Comparison of ENCODE assay signal across 1 cellular context in the genomic region with DNA sequence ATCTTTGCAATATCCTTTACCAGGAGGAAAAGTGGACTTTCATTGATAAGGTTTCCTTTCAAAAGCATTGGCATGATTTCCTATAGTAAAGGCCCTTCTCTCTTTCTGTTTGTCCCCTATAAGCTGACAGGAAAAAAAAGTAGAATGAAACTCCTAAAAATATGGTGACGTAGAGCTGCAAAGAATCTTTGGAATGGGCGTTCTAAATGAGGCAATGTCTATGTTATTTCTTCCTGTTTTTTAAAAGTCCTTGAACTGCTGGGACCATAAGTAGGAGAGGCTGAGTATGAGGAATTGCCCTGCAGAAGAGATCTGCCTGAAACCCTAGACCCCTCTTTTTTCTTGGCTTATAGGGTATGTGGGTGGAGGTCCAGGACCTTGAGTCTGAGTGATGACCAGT.
TF ChIP-seq lines count a peak whose summit lies in the region.

No MANE protein-coding gene starts in this region.

TF ChIP-seq in IMR-90, 13 proteins besides CTCF, POLR2A, EP300 and RAD21:
- no peak for TF ChIP-seq CEBPB (IDR thresholded peaks at IDR 0.05; ENCODE audit: low read depth, low read length)
- TF ChIP-seq FOS (IDR thresholded peaks at IDR 0.05; ENCODE audit: low read depth, low read length), result no peak
- no peak for TF ChIP-seq MAZ (IDR thresholded peaks at IDR 0.05; ENCODE audit: borderline replicate concordance, low read depth, low read length)
- TF ChIP-seq USF2 (IDR thresholded peaks at IDR 0.05; ENCODE audit: low read depth, low read length), result no peak
- TF ChIP-seq MAFK (IDR thresholded peaks at IDR 0.05; ENCODE audit: low read depth, low read length), result no peak
- no peak for TF ChIP-seq CHD1 (IDR thresholded peaks at IDR 0.05; ENCODE audit: low read depth, low read length)
- TF ChIP-seq RCOR1 (IDR thresholded peaks at IDR 0.05; ENCODE audit: insufficient replicate concordance, low read length), result no peak
- TF ChIP-seq SMC3 (IDR thresholded peaks at IDR 0.05; ENCODE audit: low read depth, low read length), result no peak
- no peak for TF ChIP-seq MXI1 (IDR thresholded peaks at IDR 0.05; ENCODE audit: borderline replicate concordance, low read depth, low read length)
- TF ChIP-seq ELK1 (IDR thresholded peaks at IDR 0.05; ENCODE audit: borderline replicate concordance, low read depth, low read length), result no peak
